20 cellular contexts compared by ENCODE assay signal in genomic region chr1:167737169-167737568, GRCh38. TPM values are rescaled to one million over a fixed set of nuclear protein-coding genes. Genes with fewer than 3 reads are reported as not detected.
DNase-seq lines count a peak whose midpoint lies in the region; ATAC-seq, FAIRE-seq and TF ChIP-seq lines count a peak whose summit lies in the region.
"Had no signal": no experiment of that assay in that cellular context is flagged by ENCODE, and none has a peak within 500 bp of the region (broad histone marks: within the 10 kb centered on the region; RNA-seq: fewer than 3 reads in every experiment).

No MANE protein-coding gene starts in this region.

- no TSS peak for BruUV-seq in K562 (replicated peaks; lab: Mats Ljungman, UMichigan)

- H3K27ac ChIP-seq in GM23338 (ENCODE audit: low read depth) (peak overlapping the region; percentile 50; the same call in 1 of the 2 replicates), K562 (ENCODE audit: extremely low read depth, low read depth, low read length) (no peak overlapping the region), muscle layer of duodenum (ENCODE audit: low read length) (peak overlapping the region; percentile 16)
- H3K27ac ChIP-seq: RWPE1 had no signal

- H3K4me3 ChIP-seq in GM23338: no peak overlapping the region
- no peak overlapping the region for H3K4me3 ChIP-seq in K562
- H3K4me3 ChIP-seq in muscle layer of duodenum (ENCODE audit: low read depth in 1 of 2, low read length in 2 of 2): no peak overlapping the region
- H3K4me3 ChIP-seq: HAP-1 had no signal

- H3K4me1 ChIP-seq in GM23338 (ENCODE audit: insufficient read depth) (peaks cover 33% of the 10 kb centered on the region), K562 (replicated peaks in 1 of 2; ENCODE audit: control insufficient read depth in 2 of 2, insufficient read depth in 2 of 2, low read length in 2 of 2) (peaks cover 0 to 26% of the 10 kb centered on the region in 2 experiments; a peak in 3 of 5 replicates), muscle layer of duodenum (ENCODE audit: control insufficient read depth in 1 of 2, insufficient read depth in 2 of 2, low read length in 2 of 2) (peaks cover 7 to 15% of the 10 kb centered on the region in 2 donors)

- DNase-seq in GM23338 (ENCODE audit: low spot score) (no peak), OCI-M1 (lab: John Stamatoyannopoulos, UW) (peak; percentile 59), K562 (ENCODE audit: extremely low read depth in 1 of 4, low spot score in 3 of 4) (no peak), GM13977 (ENCODE audit: low spot score) (no peak), NCI-H2081 treated with DMSO at 0.1 percent for 48 hours (lab: John Stamatoyannopoulos, UW) (no peak), AML-193 (lab: John Stamatoyannopoulos, UW) (no peak)
- DNase-seq: C1 segment of cervical spinal cord; CD8-positive, alpha-beta memory T cell; Kasumi-1; NCI-H526 treated with DMSO at 0.1 percent for 48 hours; NK-92 treated with Interleukin-12 subunit alpha and Interleukin-12 subunit beta, amount 100 ng/mL, for 24 hours; SIG-M5; T-helper 1 cell had no signal

- no peak for TF ChIP-seq RAD21 in K562 (CRISPR knock-in tag; conservative IDR thresholded peaks at IDR 0.05 in 1 of 2, IDR thresholded peaks at IDR 0.05 in 1 of 2)

- H3K36me3 ChIP-seq in GM23338 (ENCODE audit: insufficient read depth): peaks cover 6% of the 10 kb centered on the region; the same call in 1 of the 2 replicates
- H3K36me3 ChIP-seq in K562 (ENCODE audit: control insufficient read depth, insufficient read depth, low read length): peaks cover 13% of the 10 kb centered on the region; the same call in 2 of the 3 replicates
- H3K36me3 ChIP-seq in muscle layer of duodenum (ENCODE audit: control insufficient read depth in 1 of 2, insufficient read depth in 2 of 2, low read length in 2 of 2): no peaks in the 10 kb centered on the region

- no peak for TF ChIP-seq EP300 in K562 (IDR thresholded peaks at IDR 0.05; ENCODE audit: low read length)

- H4K20me1 ChIP-seq in GM23338 (replicated peaks; ENCODE audit: insufficient read depth) (peaks cover 66% of the 10 kb centered on the region), K562 (replicated peaks; ENCODE audit: control insufficient read depth, insufficient read depth, low read length) (no peaks in the 10 kb centered on the region)

- no peak for ATAC-seq in GM23338
- ATAC-seq in K562: peak; percentile 35; the same call in 1 of the 3 replicates
- ATAC-seq: SK-N-SH treated with all-trans-retinoic acid at 6 μM for 48 hours had no signal

- H3K9me3 ChIP-seq in K562 (replicated peaks; ENCODE audit: control insufficient read depth, insufficient read depth, low read depth, low read length) (peaks cover 2% of the 10 kb centered on the region; the same call in 1 of the 2 replicates), muscle layer of duodenum (ENCODE audit: control insufficient read depth in 1 of 2, low read length in 2 of 2) (no peaks in the 10 kb centered on the region)
- H3K9me3 ChIP-seq: HAP-1 had no signal

- no peak for TF ChIP-seq POLR2A in K562 (conservative IDR thresholded peaks at IDR 0.05)

- no peak overlapping the region for H3K4me2 ChIP-seq in GM23338
- H3K4me2 ChIP-seq in K562 (ENCODE audit: insufficient read depth, low read length): no peak overlapping the region

- H3K27ac Mint-ChIP-seq in GM23338: no peak overlapping the region
- H3K27ac Mint-ChIP-seq: CD8-positive, alpha-beta memory T cell; IgD-negative memory B cell had no signal

- peaks cover 5% of the 10 kb centered on the region for H3K4me1 Mint-ChIP-seq in GM23338
- H3K4me1 Mint-ChIP-seq: CD8-positive, alpha-beta memory T cell had no signal

- POLR2A ChIA-PET in K562 (lab: Yijun Ruan, JAX): interaction anchor here (0.7 to 1.0 kb wide), 2 partner anchors 17 to 396 kb away, joined by 3 read pairs; no protein-coding TSS in a partner anchor

- CTCF ChIA-PET in K562 (lab: Yijun Ruan, JAX; ENCODE audit: low intra/inter-chr PET ratio): interaction anchor here (0.6 kb wide), 1 partner anchor 325 kb away, joined by 3 read pairs; no protein-coding TSS in a partner anchor

- peaks cover 9% of the 10 kb centered on the region for H3K27me3 Mint-ChIP-seq in GM23338 (ENCODE audit: insufficient read depth, low read depth, poor library complexity)
- H3K27me3 Mint-ChIP-seq: CD8-positive, alpha-beta memory T cell; IgD-negative memory B cell had no signal

- FAIRE-seq in K562 (lab: Jason Lieb, UNC): no peak
- FAIRE-seq: G401.6, HTR-8/SVneo had no signal

- H3K9me1 ChIP-seq in K562 (ENCODE audit: control insufficient read depth, insufficient read depth, low read length): no peaks in the 10 kb centered on the region

- TF ChIP-seq CTCF in GM23338 (conservative IDR thresholded peaks at IDR 0.05; ENCODE audit: low read depth in 2 of 2) (no peak), K562 (IDR thresholded peaks at IDR 0.05 in 2 of 3, conservative IDR thresholded peaks at IDR 0.05 in 1 of 3; ENCODE audit: insufficient read depth in 2 of 3, low read depth in 1 of 3, low read length in 3 of 3) (no peak), GM13977 (IDR thresholded peaks at IDR 0.05; ENCODE audit: extremely low read depth, insufficient read depth, missing control alignments) (no peak)

- H3K9ac ChIP-seq in K562 (ENCODE audit: insufficient read depth in 1 of 2, low read depth in 2 of 2, low read length in 2 of 2): no peak overlapping the region

- peaks cover 5% of the 10 kb centered on the region; the same call in 1 of the 3 replicates for H3K9me3 Mint-ChIP-seq in GM23338
- H3K9me3 Mint-ChIP-seq: CD8-positive, alpha-beta memory T cell; IgD-negative memory B cell had no signal

- H3K4me3 Mint-ChIP-seq in GM23338: no peak overlapping the region
- H3K4me3 Mint-ChIP-seq: CD8-positive, alpha-beta memory T cell; IgD-negative memory B cell had no signal

- intact Hi-C loops in K562 (cut with micrococcal nuclease): no loop called here

- 46% methylated on average over 4 of the region's 4 CpGs for WGBS in K562 (ENCODE audit: insufficient coverage, low coverage, missing lambda C conversion rate)

- no peaks in the 10 kb centered on the region for H3K9me2 ChIP-seq in GM23338 (ENCODE audit: insufficient read depth)

- H3K79me2 ChIP-seq in GM23338 (replicated peaks; ENCODE audit: insufficient read depth) (peaks cover 99% of the 10 kb centered on the region), K562 (ENCODE audit: control insufficient read depth, insufficient read depth, low read length) (peaks cover 59% of the 10 kb centered on the region)

- H3K36me3 Mint-ChIP-seq in GM23338 (ENCODE audit: low read depth): peaks cover 14% of the 10 kb centered on the region

- H2AFZ ChIP-seq in GM23338 (no peak overlapping the region), K562 (ENCODE audit: low read depth, low read length) (no peak overlapping the region)

- H3K27me3 ChIP-seq in GM23338 (ENCODE audit: insufficient read depth) (no peaks in the 10 kb centered on the region), K562 (ENCODE audit: control insufficient read depth in 2 of 2, insufficient read depth in 2 of 2, low read length in 2 of 2) (no peaks in the 10 kb centered on the region), muscle layer of duodenum (ENCODE audit: low read depth, low read length) (no peaks in the 10 kb centered on the region)

- in situ Hi-C loops in K562 (cut with MboI): no loop called here
- in situ Hi-C loops in GM13977 (cut with MboI; ENCODE audit: low pct_unique_long_range_greater_than_20kb, low sequenced_read_pairs, unreplicated experiment): no loop called here

- H3F3A ChIP-seq in GM23338 (replicated peaks; ENCODE audit: low read depth): no peaks in the 10 kb centered on the region

TF ChIP-seq in GM23338, 12 proteins besides CTCF, POLR2A, EP300 and RAD21 (continues in another document):
- TF ChIP-seq CREB1 (CRISPR knock-in tag; IDR thresholded peaks at IDR 0.05; ENCODE audit: low read depth) (no peak), ZNF114 (CRISPR knock-in tag; IDR thresholded peaks at IDR 0.05) (no peak), JUNB (IDR thresholded peaks at IDR 0.05; ENCODE audit: unreplicated experiment) (no peak), EZH2phosphoT487 (IDR thresholded peaks at IDR 0.05; ENCODE audit: unreplicated experiment) (no peak), ZNF331 (CRISPR knock-in tag; IDR thresholded peaks at IDR 0.05; ENCODE audit: low read depth) (no peak)

TF ChIP-seq in K562, 482 proteins besides CTCF, POLR2A, EP300 and RAD21:
- peak; percentile 59 for TF ChIP-seq NFIC (IDR thresholded peaks at IDR 0.05)
- TF ChIP-seq GATAD2B (IDR thresholded peaks at IDR 0.05; ENCODE audit: borderline replicate concordance): no peak

RNA-seq across cellular contexts. Expression of gene MPZL1, which starts 15.4 kb away (rescaled TPM):
- total RNA-seq in GM23338 (2014; rRNA removed; shearing (Covaris generic)): 85.1 and 86.5 TPM in 2 replicates
- 26.6 and 35.1 TPM in 2 replicates for polyA plus RNA-seq in GM23338 (2016; fragmentation: Nextera tagmentation; extraction: Ambion mirVana)
- 126 and 209 TPM in 2 replicates for total RNA-seq in K562 (2011; cell fraction: chromatin; rRNA removed; ENCODE audit: low replicate concordance)
- total RNA-seq in K562 (2011; cell fraction: nucleolus; rRNA removed): 109 and 121 TPM in 2 replicates
- 238 and 352 TPM in 2 replicates for total RNA-seq in K562 (2011; cell fraction: nucleoplasm; rRNA removed)
- 46.1 and 57.8 TPM in 2 replicates for total RNA-seq in K562 (2014; rRNA removed)
- 82.4 and 92.6 TPM in 2 replicates for total RNA-seq in K562 (2014; rRNA removed; fragmentation: Illumina TruSeq; extraction: Trizol)
- total RNA-seq in K562 (2015; rRNA removed; fragmentation: Illumina TruSeq; extraction: Trizol): 63.2 and 66.5 TPM in 2 replicates
- 65.3 and 79.5 TPM in 2 replicates for total RNA-seq in K562 (2021)
- 89.9 and 153 TPM in 2 replicates for polyA plus RNA-seq in K562 (2011; rRNA removed)
- 43.0 and 55.8 TPM in 2 replicates for polyA plus RNA-seq in K562 (2011; cell fraction: cytosol; rRNA removed)
- 42.9 and 57.7 TPM in 2 replicates for polyA plus RNA-seq in K562 (2011; cell fraction: nucleus; rRNA removed)
- 46.5 and 47.2 TPM in 2 replicates for polyA plus RNA-seq in K562 (2012)
- polyA plus RNA-seq in K562 (2014; fragmentation: Illumina TruSeq; extraction: Trizol): 64.6 and 75.9 TPM in 2 replicates
- polyA plus RNA-seq in K562 (2014; fragmentation: Nextera tagmentation; extraction: Ambion mirVana): 10 to 100 TPM; 14.5 to 20.5 TPM
- polyA plus RNA-seq in K562 (2014; rRNA removed): 46.5 and 46.7 TPM in 2 replicates
- 94.6 and 129 TPM in 2 replicates for polyA minus RNA-seq in K562 (2011; rRNA and poly(A)+ RNA removed)
- 50.0 and 63.6 TPM in 2 replicates for polyA minus RNA-seq in K562 (2011; cell fraction: cytosol; rRNA and poly(A)+ RNA removed)
- 22.6 and 35.3 TPM in 2 replicates for polyA minus RNA-seq in K562 (2011; cell fraction: nucleus; rRNA and poly(A)+ RNA removed)
